9 cellular contexts compared by ENCODE assay signal in genomic region chr12:109610523-109610922, GRCh38.
"Had no signal": no experiment of that assay in that cellular context is flagged by ENCODE, and none has a peak within 500 bp of the region (broad histone marks: within the 10 kb centered on the region; RNA-seq: fewer than 3 reads in every experiment).

No MANE protein-coding gene starts in this region.

- H3K27ac ChIP-seq: HL-60, KMS-11 had no signal

- H3K4me3 ChIP-seq: GM23338, HAP-1 had no signal

- H3K9me3 ChIP-seq: HAP-1 had no signal

- H3K9ac ChIP-seq: KMS-11 had no signal

- H3K4me2 ChIP-seq: GM23338, KMS-11 had no signal

- H3K36me3 ChIP-seq: HAP-1 had no signal

- DNase-seq: H7, IMR-90, Karpas-422, KBM-7 had no signal

- H2AFZ ChIP-seq: GM23338 had no signal

- ATAC-seq: GM23338, HCT116 had no signal
